In the genomic region with DNA sequence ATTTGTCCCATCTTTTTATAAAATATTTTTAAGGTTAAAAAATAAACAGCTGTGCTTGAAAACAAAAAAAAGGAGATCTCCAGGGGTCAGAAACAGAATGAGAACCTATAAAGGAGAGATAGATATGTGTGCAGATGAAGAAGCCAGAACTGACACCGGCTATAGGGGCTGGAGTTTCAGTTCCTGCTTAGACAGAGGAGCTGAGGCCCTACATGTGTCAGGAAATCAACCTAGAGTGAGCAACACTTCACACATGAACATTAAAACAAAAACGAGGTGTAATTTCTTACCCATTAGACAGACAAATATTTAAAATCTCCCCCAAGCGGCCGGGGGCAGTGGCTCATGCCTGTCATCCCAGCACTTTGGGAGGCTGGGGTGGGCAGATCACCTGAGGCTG, we compare ENCODE assay signal across 19 cellular contexts. TPM values are rescaled to one million over a fixed set of nuclear protein-coding genes. Genes with fewer than 3 reads are reported as not detected.
DNase-seq lines count a peak whose midpoint lies in the region; ATAC-seq and TF ChIP-seq lines count a peak whose summit lies in the region.
"Had no signal": no experiment of that assay in that cellular context is flagged by ENCODE, and none has a peak within 500 bp of the region (broad histone marks: within the 10 kb centered on the region; RNA-seq: fewer than 3 reads in every experiment).

No MANE protein-coding gene starts in this region.

- no peaks in the 10 kb centered on the region for H3K36me3 ChIP-seq in DOHH2 (ENCODE audit: control insufficient read depth, low read length)
- no peaks in the 10 kb centered on the region for H3K36me3 ChIP-seq in adrenal gland (replicated peaks in 1 of 2)
- H3K36me3 ChIP-seq in naive thymus-derived CD4-positive, alpha-beta T cell (ENCODE audit: control insufficient read depth in 2 of 3, insufficient read depth in 3 of 3, low read length in 3 of 3) = no peaks in the 10 kb centered on the region
- no peaks in the 10 kb centered on the region for H3K36me3 ChIP-seq in thyroid gland
- H3K36me3 ChIP-seq: neural progenitor cell had no signal

- peaks cover 0 to 46% (median 0%) of the 10 kb centered on the region in 5 donors for H3K36me3 Mint-ChIP-seq in naive thymus-derived CD4-positive, alpha-beta T cell
- H3K36me3 Mint-ChIP-seq: CD14-positive monocyte, neural progenitor cell, type B pancreatic cell had no signal

- intact Hi-C loops in adrenal gland (cut with DNase I) = no loop called here
- intact Hi-C loops in naive thymus-derived CD4-positive, alpha-beta T cell (cut with micrococcal nuclease) = no loop called here
- intact Hi-C loops in thyroid gland (cut with DNase I) = no loop called here

- no peaks in the 10 kb centered on the region for H4K20me1 ChIP-seq in DOHH2 (ENCODE audit: control insufficient read depth, insufficient read depth, low read depth, low read length)

- H3K4me1 ChIP-seq in DOHH2 (ENCODE audit: control insufficient read depth, low read length) (peaks cover 16% of the 10 kb centered on the region), adrenal gland (replicated peaks in 1 of 2) (no peaks in the 10 kb centered on the region), thyroid gland (no peaks in the 10 kb centered on the region)
- H3K4me1 ChIP-seq in naive thymus-derived CD4-positive, alpha-beta T cell (ENCODE audit: control insufficient read depth in 2 of 2, insufficient read depth in 2 of 2, low read length in 2 of 2) = no peaks in the 10 kb centered on the region
- H3K4me1 ChIP-seq: neural progenitor cell had no signal

- H3K4me1 Mint-ChIP-seq in naive thymus-derived CD4-positive, alpha-beta T cell = peaks cover 0 to 6% (median 0%) of the 10 kb centered on the region in 7 donors
- H3K4me1 Mint-ChIP-seq: activated T-helper 17 cell treated with anti-CD3 and anti-CD28 coated beads, Interleukin-2, amount 50 U/mL, for 72 hours; neural progenitor cell had no signal

- DNase-seq in MV-4-11 (lab: John Stamatoyannopoulos, UW) (peak; percentile 68), adrenal gland (no peak), thyroid gland (no peak)
- DNase-seq in naive thymus-derived CD4-positive, alpha-beta T cell = no peak
- no peak for DNase-seq in central memory CD4-positive, alpha-beta T cell
- DNase-seq: activated CD4-positive, alpha-beta memory T cell treated with anti-CD3 and anti-CD28 coated beads for 36 hours; amygdala; mesendoderm; NCI-H2081; Right ventricle myocardium superior; stimulated activated CD4-positive, alpha-beta T cell treated with anti-CD3 and anti-CD28 coated beads, Interleukin-1b, Interleukin-23, amount 100 ng/mL, for 48 hours; T1000 had no signal

- H3K9me3 Mint-ChIP-seq in naive thymus-derived CD4-positive, alpha-beta T cell = peaks cover 0 to 7% (median 3%) of the 10 kb centered on the region in 11 donors
- H3K9me3 Mint-ChIP-seq: activated CD4-positive, alpha-beta memory T cell treated with anti-CD3 and anti-CD28 coated beads for 36 hours; activated T-helper 17 cell treated with anti-CD3 and anti-CD28 coated beads, Interleukin-2, amount 50 U/mL, for 72 hours; type B pancreatic cell had no signal

- H3K27me3 ChIP-seq in DOHH2 (ENCODE audit: control insufficient read depth, low read length) (no peaks in the 10 kb centered on the region), adrenal gland (peaks cover 10% of the 10 kb centered on the region), thyroid gland (no peaks in the 10 kb centered on the region)
- H3K27me3 ChIP-seq in naive thymus-derived CD4-positive, alpha-beta T cell (ENCODE audit: control insufficient read depth in 2 of 2, insufficient read depth in 2 of 2, low read length in 2 of 2) = no peaks in the 10 kb centered on the region
- H3K27me3 ChIP-seq: neural progenitor cell had no signal

- H3F3A ChIP-seq in DOHH2 (ENCODE audit: control insufficient read depth, insufficient read depth) = no peaks in the 10 kb centered on the region

- no peaks in the 10 kb centered on the region for H3K9me2 ChIP-seq in DOHH2 (replicated peaks; ENCODE audit: control insufficient read depth, low read length)

- no peak overlapping the region for H3K4me3 ChIP-seq in DOHH2 (ENCODE audit: low read length)
- no peak overlapping the region for H3K4me3 ChIP-seq in adrenal gland
- H3K4me3 ChIP-seq in naive thymus-derived CD4-positive, alpha-beta T cell (ENCODE audit: low read length) = no peak overlapping the region
- H3K4me3 ChIP-seq in thyroid gland (replicated peaks in 1 of 3) = no peak overlapping the region
- H3K4me3 ChIP-seq: neural progenitor cell had no signal

- H3K9me3 ChIP-seq in DOHH2 (ENCODE audit: control insufficient read depth, insufficient read depth, low read length) (no peaks in the 10 kb centered on the region), adrenal gland (replicated peaks in 1 of 3) (no peaks in the 10 kb centered on the region), thyroid gland (no peaks in the 10 kb centered on the region)
- H3K9me3 ChIP-seq in naive thymus-derived CD4-positive, alpha-beta T cell (ENCODE audit: control insufficient read depth in 2 of 3, low read length in 3 of 3) = no peaks in the 10 kb centered on the region

- no peaks in the 10 kb centered on the region for H3K27me3 Mint-ChIP-seq in naive thymus-derived CD4-positive, alpha-beta T cell
- H3K27me3 Mint-ChIP-seq: activated CD4-positive, alpha-beta memory T cell treated with anti-CD3 and anti-CD28 coated beads for 36 hours; activated T-helper 17 cell treated with anti-CD3 and anti-CD28 coated beads, Interleukin-2, amount 50 U/mL, for 72 hours; type B pancreatic cell had no signal

- peak; percentile 76 for ATAC-seq in GM19372 (IDR thresholded peaks at IDR 0.05; ENCODE audit: low read depth, unreplicated experiment)
- ATAC-seq in HG02870 (IDR thresholded peaks at IDR 0.05; ENCODE audit: unreplicated experiment) = peak; percentile 87
- ATAC-seq in naive thymus-derived CD4-positive, alpha-beta T cell = no peak
- ATAC-seq: activated T-helper 17 cell treated with anti-CD3 and anti-CD28 coated beads, Interleukin-2, amount 50 U/mL, for 72 hours had no signal

- no peak overlapping the region for H3K4me3 Mint-ChIP-seq in naive thymus-derived CD4-positive, alpha-beta T cell
- H3K4me3 Mint-ChIP-seq: activated CD4-positive, alpha-beta memory T cell treated with anti-CD3 and anti-CD28 coated beads for 36 hours; activated T-helper 17 cell treated with anti-CD3 and anti-CD28 coated beads, Interleukin-2, amount 50 U/mL, for 72 hours; CD14-positive monocyte; neural progenitor cell; type B pancreatic cell had no signal

- WGBS in adrenal gland, 4 donors = 52 to 74% (median 63%) methylated on average over 2 to 4 of the region's 4 CpGs
- 88% methylated on average over 4 of the region's 4 CpGs for whole genome bisulfite sequencing in thyroid gland, 2 donors

- 0 out of 2 replicates have a peak overlapping the region, but pooled peaks have one; percentile 18 for H3K27ac ChIP-seq in DOHH2 (ENCODE audit: low read depth, low read length)
- H3K27ac ChIP-seq in adrenal gland = no peak overlapping the region
- H3K27ac ChIP-seq in naive thymus-derived CD4-positive, alpha-beta T cell (ENCODE audit: low read depth, low read length) = no peak overlapping the region
- H3K27ac ChIP-seq in thyroid gland = no peak overlapping the region
- H3K27ac ChIP-seq: neural progenitor cell had no signal

- POLR2A ChIA-PET in naive thymus-derived CD4-positive, alpha-beta T cell (lab: Charles Lee) = interaction anchor here (1.1 kb wide), 1 partner anchor 12 kb away, joined by 4 read pairs; no protein-coding TSS in a partner anchor

- TF ChIP-seq CTCF in DOHH2 (IDR thresholded peaks at IDR 0.05; ENCODE audit: low read depth, low read length, poor library complexity, severe bottlenecking) (no peak), adrenal gland (IDR thresholded peaks at IDR 0.05) (no peak), thyroid gland (IDR thresholded peaks at IDR 0.05) (no peak)

- no peak for TF ChIP-seq POLR2A in adrenal gland (IDR thresholded peaks at IDR 0.05)
- TF ChIP-seq POLR2A in thyroid gland (IDR thresholded peaks at IDR 0.05) = no peak

- H3K79me2 ChIP-seq in DOHH2 (ENCODE audit: control insufficient read depth, low read length) = no peaks in the 10 kb centered on the region

- no peak overlapping the region for H3K27ac Mint-ChIP-seq in naive thymus-derived CD4-positive, alpha-beta T cell
- H3K27ac Mint-ChIP-seq: activated CD4-positive, alpha-beta memory T cell treated with anti-CD3 and anti-CD28 coated beads for 36 hours; activated T-helper 17 cell treated with anti-CD3 and anti-CD28 coated beads, Interleukin-2, amount 50 U/mL, for 72 hours; CD14-positive monocyte; neural progenitor cell; type B pancreatic cell had no signal

- CTCF ChIA-PET in naive thymus-derived CD4-positive, alpha-beta T cell (lab: Charles Lee) = no interaction called here

- peak overlapping the region; percentile 30 for H3K4me2 ChIP-seq in DOHH2 (ENCODE audit: low read length)
- H3K4me2 ChIP-seq: neural progenitor cell had no signal

RNA-seq across cellular contexts. Expression of gene HUWE1, which starts 17.8 kb away (rescaled TPM):
- total RNA-seq in adrenal gland = 100 to 1,000 TPM in 7 of 8 donors, 10 to 100 TPM in 1; 96.5 to 170 (median 139) TPM
- 100 to 1,000 TPM in 1 of 3 donors, 10 to 100 TPM in 2; 38.4 to 101 (median 47.0) TPM for polyA plus RNA-seq in adrenal gland
- 100 to 1,000 TPM; 180 to 266 (median 183) TPM for total RNA-seq in naive thymus-derived CD4-positive, alpha-beta T cell
- 10 to 100 TPM; 13.1 to 14.7 TPM for polyA plus RNA-seq in naive thymus-derived CD4-positive, alpha-beta T cell
- total RNA-seq in thyroid gland = 100 to 1,000 TPM; 101 to 165 (median 151) TPM
